In genomic region chr12:78316150-78316549, GRCh38 we compare ENCODE assay signal across 1 cellular context.
TF ChIP-seq lines count a peak whose summit lies in the region.

No MANE protein-coding gene starts in this region.

TF ChIP-seq in WTC11, 78 proteins besides CTCF, POLR2A, EP300 and RAD21 (continued from another document):
- no peak for TF ChIP-seq ATF2 (CRISPR knock-in tag; IDR thresholded peaks at IDR 0.05; ENCODE audit: borderline replicate concordance, low read depth)
- no peak for TF ChIP-seq ZBTB43 (CRISPR knock-in tag; IDR thresholded peaks at IDR 0.05)
- no peak for TF ChIP-seq IRF2 (CRISPR knock-in tag; IDR thresholded peaks at IDR 0.05; ENCODE audit: borderline replicate concordance, low read depth)
- TF ChIP-seq ETV6 (CRISPR knock-in tag; IDR thresholded peaks at IDR 0.05), result no peak
- TF ChIP-seq E2F1 (CRISPR knock-in tag; IDR thresholded peaks at IDR 0.05), result no peak
